In genomic region chr3:45332901-45333407, GRCh38 we compare ENCODE assay signal across 21 cellular contexts.
"Had no signal": no experiment of that assay in that cellular context is flagged by ENCODE, and none has a peak within 500 bp of the region (broad histone marks: within the 10 kb centered on the region; RNA-seq: fewer than 3 reads in every experiment).

No MANE protein-coding gene starts in this region.

- H3K27me3 ChIP-seq: cardiac muscle cell had no signal

- H3K4me3 ChIP-seq: cardiac muscle cell, SK-N-MC had no signal

- H3K36me3 ChIP-seq: brain microvascular endothelial cell, cardiac muscle cell had no signal

- ATAC-seq: activated CD4-positive, alpha-beta T cell treated with anti-CD3 and anti-CD28 coated beads for 36 hours; activated T-cell treated with anti-CD3 and anti-CD28 coated beads, Interleukin-2, amount 50 U/mL, for 72 hours; T-cell had no signal

- DNase-seq: activated CD4-positive, alpha-beta memory T cell treated with anti-CD3 and anti-CD28 coated beads, Interleukin-2, amount 10 ng/mL, durations not matched to agents 7 days and 5 days; activated CD4-positive, alpha-beta T cell treated with anti-CD3 and anti-CD28 coated beads for 36 hours; activated CD4-positive, alpha-beta T cell treated with anti-CD3 and anti-CD28 coated beads, Interleukin-2, amount 50 U/mL, for 1 hour; activated CD4-positive, CD25-positive, alpha-beta regulatory T cell; activated gamma-delta T cell treated with Interleukin-2 at 50 U/mL for 16 hours; activated naive CD4-positive, alpha-beta T cell treated with anti-CD3 and anti-CD28 coated beads, Interleukin-2, amount 10 ng/mL, durations not matched to agents 7 days and 5 days; activated naive CD8-positive, alpha-beta T cell treated with anti-CD3 and anti-CD28 coated beads for 36 hours; activated T-cell treated with anti-CD3 and anti-CD28 coated beads, Interleukin-2, amount 50 U/mL, for 72 hours; cerebellar nuclear complex; NCI-H146; NCI-H187 treated with DMSO at 0.1 percent for 48 hours; NCI-H2081 treated with DMSO at 0.1 percent for 48 hours; NCI-H446; NCI-H524; NCI-H82; T-cell; T-helper 2 cell; T1000 had no signal
